Comparison of ENCODE assay signal across 11 cellular contexts in the genomic region with DNA sequence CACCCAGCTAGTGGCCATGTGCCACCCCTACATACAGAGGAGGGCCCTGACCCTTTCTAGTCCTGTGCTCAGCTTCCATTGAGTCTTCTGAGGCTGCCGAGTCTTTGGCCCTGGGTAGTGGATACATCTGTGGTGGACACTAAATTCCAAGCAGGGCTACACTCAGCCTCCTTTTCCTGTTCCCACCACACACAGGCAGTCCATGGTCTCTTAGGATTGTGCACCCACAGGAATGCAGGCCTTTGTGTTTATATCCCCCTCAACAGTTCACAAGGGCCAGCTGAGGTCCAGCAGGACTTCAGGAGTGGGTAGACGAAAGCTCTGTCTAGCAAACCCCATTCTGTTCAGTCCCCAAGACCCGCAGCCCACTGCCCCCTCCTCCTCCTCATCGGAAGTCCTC.
DNase-seq lines count a peak whose midpoint lies in the region; ATAC-seq, FAIRE-seq and TF ChIP-seq lines count a peak whose summit lies in the region.
"Had no signal": no experiment of that assay in that cellular context is flagged by ENCODE, and none has a peak within 500 bp of the region (broad histone marks: within the 10 kb centered on the region; RNA-seq: fewer than 3 reads in every experiment).

No MANE protein-coding gene starts in this region.

- no peaks in the 10 kb centered on the region for H3K79me1 ChIP-seq in mesenchymal stem cell (replicated peaks; ENCODE audit: low read length, poor library complexity, severe bottlenecking)

- H2AFZ ChIP-seq in mesenchymal stem cell (ENCODE audit: low read depth, low read length): no peak overlapping the region
- H2AFZ ChIP-seq: parathyroid adenoma had no signal

- intact Hi-C loops in psoas muscle (cut with DNase I): loop anchor here (5.0 kb wide), 4 partner anchors 107 to 572 kb away; a partner anchor contains a TSS

- no peaks in the 10 kb centered on the region for H3K9me3 ChIP-seq in mesenchymal stem cell (ENCODE audit: control insufficient read depth, low read length)
- H3K9me3 ChIP-seq in psoas muscle: no peaks in the 10 kb centered on the region

- in situ Hi-C loops in astrocyte of the spinal cord (cut with HindIII; ENCODE audit: low sequenced_read_pairs): no loop called here

- H2BK12ac ChIP-seq in mesenchymal stem cell (ENCODE audit: low read length in 2 of 2): peak overlapping the region; percentile 9 to 23

- H2AK5ac ChIP-seq in mesenchymal stem cell (ENCODE audit: low read length, severe bottlenecking): peak overlapping the region; percentile 69

- TF ChIP-seq CTCF in astrocyte of the spinal cord (IDR thresholded peaks at IDR 0.05; ENCODE audit: low read depth, low read length): no peak
- no peak for TF ChIP-seq CTCF in psoas muscle (IDR thresholded peaks at IDR 0.05)

- peaks cover 49% of the 10 kb centered on the region for H3K4me1 ChIP-seq in mesenchymal stem cell (ENCODE audit: control insufficient read depth, insufficient read depth, low read depth, low read length)
- peaks cover 18% of the 10 kb centered on the region for H3K4me1 ChIP-seq in psoas muscle

- POLR2A ChIA-PET in HEK293T (lab: Yijun Ruan, JAX): no interaction called here

- H2BK5ac ChIP-seq in mesenchymal stem cell (ENCODE audit: low read depth, low read length, poor library complexity, severe bottlenecking): no peak overlapping the region

- peak overlapping the region; percentile 80 to 85 for H3K18ac ChIP-seq in mesenchymal stem cell (ENCODE audit: low read depth in 1 of 2, low read length in 2 of 2)

- peak; percentile 64 for DNase-seq in AG08395 (ENCODE audit: low spot score)
- peak; percentile 75 for DNase-seq in HT1080 (ENCODE audit: low read depth)
- DNase-seq in astrocyte of the spinal cord (ENCODE audit: low read depth, low spot score): peak; percentile 89
- peak; percentile 89 for DNase-seq in mesenchymal stem cell
- no peak for DNase-seq in psoas muscle
- no peak for DNase-seq in Ammon's horn (ENCODE audit: low spot score)
- DNase-seq in HEK293T (ENCODE audit: extremely low spot score): no peak
- no peak for DNase-seq in RCC 7860 (ENCODE audit: low spot score)
- DNase-seq: CD4-positive, alpha-beta T cell had no signal

- H4K8ac ChIP-seq in mesenchymal stem cell (ENCODE audit: low read length): peak overlapping the region; percentile 87

- no peak for FAIRE-seq in RCC 7860 (lab: Jason Lieb, UNC)
- FAIRE-seq: TTC549 had no signal

- H3K36me3 ChIP-seq in mesenchymal stem cell (ENCODE audit: control insufficient read depth in 1 of 2, insufficient read depth in 2 of 2, low read depth in 1 of 2, low read length in 2 of 2) (peaks cover 4 to 16% of the 10 kb centered on the region in 2 experiments), psoas muscle (ENCODE audit: insufficient read depth in 1 of 2, low read depth in 1 of 2) (peaks cover 0 to 11% of the 10 kb centered on the region in 2 donors)

- H3K27me3 ChIP-seq in mesenchymal stem cell (ENCODE audit: control insufficient read depth in 1 of 2, insufficient read depth in 1 of 2, low read length in 2 of 2) (no peaks in the 10 kb centered on the region), psoas muscle (ENCODE audit: insufficient read depth in 3 of 3, low read length in 2 of 3) (no peaks in the 10 kb centered on the region)

- peak overlapping the region; percentile 87 for H2BK15ac ChIP-seq in mesenchymal stem cell (ENCODE audit: low read depth, poor library complexity, severe bottlenecking)

- H3K23ac ChIP-seq in mesenchymal stem cell (ENCODE audit: low read length in 2 of 2): no peak overlapping the region

- no peak overlapping the region for H3K4me2 ChIP-seq in mesenchymal stem cell (ENCODE audit: low read length, poor library complexity, severe bottlenecking)

- H3K14ac ChIP-seq in mesenchymal stem cell (ENCODE audit: low read length in 2 of 2): peak overlapping the region in 1 of 2 experiments; percentile 51

- peak overlapping the region; percentile 88 for H4K91ac ChIP-seq in mesenchymal stem cell (ENCODE audit: low read length)

- peak overlapping the region; percentile 6 for H3K9ac ChIP-seq in mesenchymal stem cell (ENCODE audit: low read length)
- H3K9ac ChIP-seq: parathyroid adenoma had no signal

- CTCF ChIA-PET in HEK293T (lab: Yijun Ruan, JAX): interaction anchor here (0.7 kb wide), 1 partner anchor 611 kb away, joined by 3 read pairs; no protein-coding TSS in a partner anchor

- H3K4me3 ChIP-seq in astrocyte of the spinal cord (ENCODE audit: low read depth, low read length) (no peak overlapping the region), mesenchymal stem cell (ENCODE audit: insufficient read depth in 1 of 2, low read depth in 1 of 2, low read length in 2 of 2) (no peak overlapping the region), psoas muscle (no peak overlapping the region)

- 34% methylated on average over 4 of the region's 4 CpGs for WGBS in mesenchymal stem cell
- 45 to 54% (median 50%) methylated on average over 4 of the region's 4 CpGs for WGBS in psoas muscle, 3 donors

- H3K27ac ChIP-seq in mesenchymal stem cell (ENCODE audit: low read length, poor library complexity, severe bottlenecking) (peak overlapping the region; percentile 69), psoas muscle (no peak overlapping the region)
- H3K27ac ChIP-seq: parathyroid adenoma had no signal

- ATAC-seq in psoas muscle: no peak

- peak overlapping the region; percentile 20 to 75 for H3K4ac ChIP-seq in mesenchymal stem cell (ENCODE audit: low read depth in 1 of 2, low read length in 2 of 2)

- H2BK120ac ChIP-seq in mesenchymal stem cell (ENCODE audit: low read depth, low read length): peak overlapping the region; percentile 76

TF ChIP-seq in HEK293T, 16 proteins besides CTCF, POLR2A, EP300 and RAD21:
- TF ChIP-seq ARNT (IDR thresholded peaks at IDR 0.05) (no peak), CTBP1 (IDR thresholded peaks at IDR 0.05; ENCODE audit: borderline replicate concordance) (no peak), L3MBTL2 (conservative IDR thresholded peaks at IDR 0.05) (no peak), SUZ12 (IDR thresholded peaks at IDR 0.05) (no peak), ELF4 (IDR thresholded peaks at IDR 0.05) (no peak), FOXM1 (IDR thresholded peaks at IDR 0.05; ENCODE audit: borderline replicate concordance) (no peak), TARDBP (IDR thresholded peaks at IDR 0.05) (no peak), LEF1 (IDR thresholded peaks at IDR 0.05; ENCODE audit: borderline replicate concordance) (no peak), BHLHE40 (IDR thresholded peaks at IDR 0.05; ENCODE audit: borderline replicate concordance) (no peak), NFRKB (IDR thresholded peaks at IDR 0.05) (no peak), SP1 (IDR thresholded peaks at IDR 0.05) (no peak), HDGF (IDR thresholded peaks at IDR 0.05; ENCODE audit: borderline replicate concordance) (no peak), ZNF384 (IDR thresholded peaks at IDR 0.05) (no peak), FOXK2 (IDR thresholded peaks at IDR 0.05) (no peak), FOXA1 (IDR thresholded peaks at IDR 0.05) (no peak)
- TF ChIP-seq, protein P1, sequence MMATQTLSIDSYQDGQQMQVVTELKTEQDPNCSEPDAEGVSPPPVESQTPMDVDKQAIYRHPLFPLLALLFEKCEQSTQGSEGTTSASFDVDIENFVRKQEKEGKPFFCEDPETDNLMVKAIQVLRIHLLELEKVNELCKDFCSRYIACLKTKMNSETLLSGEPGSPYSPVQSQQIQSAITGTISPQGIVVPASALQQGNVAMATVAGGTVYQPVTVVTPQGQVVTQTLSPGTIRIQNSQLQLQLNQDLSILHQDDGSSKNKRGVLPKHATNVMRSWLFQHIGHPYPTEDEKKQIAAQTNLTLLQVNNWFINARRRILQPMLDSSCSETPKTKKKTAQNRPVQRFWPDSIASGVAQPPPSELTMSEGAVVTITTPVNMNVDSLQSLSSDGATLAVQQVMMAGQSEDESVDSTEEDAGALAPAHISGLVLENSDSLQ (IDR thresholded peaks at IDR 0.05): no peak

Comparison
In these comparisons a context has a peak if more than half of its experiments do, and no peak if none do; other contexts are left out.
1. DNase-seq: peak in AG08395 (single experiment), HT1080 (single experiment), astrocyte of the spinal cord (single experiment) and mesenchymal stem cell (single experiment); none in psoas muscle (0 of 2), Ammon's horn (single experiment), HEK293T (single experiment) and RCC 7860 (single experiment).